ENCODE assay signal across 13 cellular contexts in genomic region chr12:101946233-101946611, GRCh38.
"Had no signal": no experiment of that assay in that cellular context is flagged by ENCODE, and none has a peak within 500 bp of the region (broad histone marks: within the 10 kb centered on the region; RNA-seq: fewer than 3 reads in every experiment).

No MANE protein-coding gene starts in this region.

- H3K4me1 ChIP-seq: adrenal gland had no signal

- H3K4me1 Mint-ChIP-seq: central memory CD8-positive, alpha-beta T cell had no signal

- H3K4me3 Mint-ChIP-seq: central memory CD8-positive, alpha-beta T cell; stimulated activated naive B cell treated with anti-CD40 and anti-IgM and Interleukin-4, amounts not matched to agents 10 μg/mL and 1 μg/mL and 100 μg/mL, for 72 hours; T-helper 1 cell treated with Interleukin-12 subunit alpha and Interleukin-12 subunit beta and Interleukin-4 antibody, amounts not matched to agents 30 μg/mL and 1 μg/mL, for 36 hours had no signal

- H3K27me3 ChIP-seq: adrenal gland, upper lobe of right lung had no signal

- H3K9me3 Mint-ChIP-seq: central memory CD8-positive, alpha-beta T cell; stimulated activated naive B cell treated with anti-CD40 and anti-IgM and Interleukin-4, amounts not matched to agents 10 μg/mL and 1 μg/mL and 100 μg/mL, for 72 hours; T-helper 1 cell treated with Interleukin-12 subunit alpha and Interleukin-12 subunit beta and Interleukin-4 antibody, amounts not matched to agents 30 μg/mL and 1 μg/mL, for 36 hours had no signal

- H3K27me3 Mint-ChIP-seq: central memory CD8-positive, alpha-beta T cell; stimulated activated naive B cell treated with anti-CD40 and anti-IgM and Interleukin-4, amounts not matched to agents 10 μg/mL and 1 μg/mL and 100 μg/mL, for 72 hours had no signal

- DNase-seq: activated CD4-positive, CD25-positive, alpha-beta regulatory T cell; activated T-cell treated with anti-CD3 and anti-CD28 coated beads, Interleukin-2, amount 50 U/mL, for 48 hours; adrenal gland; effector memory CD4-positive, alpha-beta T cell; hypothalamus; kidney glomerular epithelial cell; midbrain; right cardiac atrium; stimulated activated CD4-positive, alpha-beta T cell treated with anti-CD3 and anti-CD28 coated beads, Interleukin-2, amount 100 ng/mL, for 24 hours; stimulated activated naive B cell treated with anti-CD40 and anti-IgM and Interleukin-4, amounts not matched to agents 10 μg/mL and 1 μg/mL and 100 μg/mL, for 72 hours; upper lobe of right lung had no signal

- H3K36me3 ChIP-seq: adrenal gland, upper lobe of right lung had no signal

- ATAC-seq: right cardiac atrium; stimulated activated naive B cell treated with anti-CD40 and anti-IgM and Interleukin-4, amounts not matched to agents 10 μg/mL and 1 μg/mL and 100 μg/mL, for 72 hours; upper lobe of right lung had no signal

- H3K27ac ChIP-seq: adrenal gland, upper lobe of right lung had no signal

- H3K9me3 ChIP-seq: adrenal gland, upper lobe of right lung had no signal

- H3K27ac Mint-ChIP-seq: stimulated activated naive B cell treated with anti-CD40 and anti-IgM and Interleukin-4, amounts not matched to agents 10 μg/mL and 1 μg/mL and 100 μg/mL, for 72 hours; T-helper 1 cell treated with Interleukin-12 subunit alpha and Interleukin-12 subunit beta and Interleukin-4 antibody, amounts not matched to agents 30 μg/mL and 1 μg/mL, for 36 hours had no signal

- H3K4me3 ChIP-seq: adrenal gland, upper lobe of right lung had no signal
